20 cellular contexts compared by ENCODE assay signal in genomic region chr6:127090051-127090450, GRCh38. TPM values are rescaled to one million over a fixed set of nuclear protein-coding genes. Genes with fewer than 3 reads are reported as not detected.
A peak's percentile ranks its signal among the peaks of the same experiment; 100 is the strongest.
DNase-seq lines count a peak whose midpoint lies in the region; ATAC-seq and TF ChIP-seq lines count a peak whose summit lies in the region.
"Had no signal": no experiment of that assay in that cellular context is flagged by ENCODE, and none has a peak within 500 bp of the region (broad histone marks: within the 10 kb centered on the region; RNA-seq: fewer than 3 reads in every experiment).

No MANE protein-coding gene starts in this region.

- H3K36me3 Mint-ChIP-seq in WTC11: no peaks in the 10 kb centered on the region
- H3K36me3 Mint-ChIP-seq in progenitor cell of endocrine pancreas (ENCODE audit: insufficient read depth): no peaks in the 10 kb centered on the region
- H3K36me3 Mint-ChIP-seq: CD4-positive, CD25-positive, alpha-beta regulatory T cell; CD8-positive, alpha-beta memory T cell had no signal

- peak; percentile 28 for ATAC-seq in WTC11
- no peak for ATAC-seq in GM18861 (IDR thresholded peaks at IDR 0.05; ENCODE audit: unreplicated experiment)

- no peak for TF ChIP-seq CTCF in WTC11 (IDR thresholded peaks at IDR 0.05)
- no peak for TF ChIP-seq CTCF in progenitor cell of endocrine pancreas (IDR thresholded peaks at IDR 0.05; ENCODE audit: unreplicated experiment)

- CTCF ChIA-PET in WTC11 (lab: Charles Lee): no interaction called here

- H3K9me3 Mint-ChIP-seq in WTC11 (no peaks in the 10 kb centered on the region), progenitor cell of endocrine pancreas (ENCODE audit: low read depth) (no peaks in the 10 kb centered on the region)
- H3K9me3 Mint-ChIP-seq: CD8-positive, alpha-beta memory T cell; HFFc6 had no signal

- peaks cover 8% of the 10 kb centered on the region for H3K4me1 Mint-ChIP-seq in WTC11
- peaks cover 6% of the 10 kb centered on the region for H3K4me1 Mint-ChIP-seq in progenitor cell of endocrine pancreas (ENCODE audit: low read depth)
- H3K4me1 Mint-ChIP-seq: CD4-positive, CD25-positive, alpha-beta regulatory T cell; CD8-positive, alpha-beta memory T cell had no signal

- H3K27me3 Mint-ChIP-seq in WTC11 (ENCODE audit: low read depth) (no peaks in the 10 kb centered on the region), progenitor cell of endocrine pancreas (peaks cover 27% of the 10 kb centered on the region)
- H3K27me3 Mint-ChIP-seq: CD4-positive, CD25-positive, alpha-beta regulatory T cell had no signal

- no peak overlapping the region for H3K4me3 ChIP-seq in H7 (ENCODE audit: insufficient read depth, low read depth, low read length)
- H3K4me3 ChIP-seq: GM23248 had no signal

- H3K4me3 Mint-ChIP-seq in WTC11: no peak overlapping the region
- no peak overlapping the region for H3K4me3 Mint-ChIP-seq in progenitor cell of endocrine pancreas (ENCODE audit: low read depth)
- H3K4me3 Mint-ChIP-seq: CD4-positive, CD25-positive, alpha-beta regulatory T cell; CD8-positive, alpha-beta memory T cell; HFFc6 had no signal

- peak; percentile 1 for DNase-seq in H7
- DNase-seq in WTC11 (ENCODE audit: low spot score): no peak
- DNase-seq in foreskin melanocyte: peak; percentile 42
- DNase-seq in progenitor cell of endocrine pancreas (ENCODE audit: low spot score, unreplicated experiment): no peak
- no peak for DNase-seq in DMS153 (lab: John Stamatoyannopoulos, UW)
- no peak for DNase-seq in COLO668 (lab: John Stamatoyannopoulos, UW; ENCODE audit: unreplicated experiment)
- no peak for DNase-seq in NCI-H2029 treated with DMSO at 0.1 percent for 48 hours (lab: John Stamatoyannopoulos, UW)
- DNase-seq: BE2C; C1 segment of cervical spinal cord; CD4-positive, CD25-positive, alpha-beta regulatory T cell; CD8-positive, alpha-beta memory T cell; DMS79 treated with DMSO at 0.1 percent for 48 hours; GF-D8; GM23248; HCEC 1CT; HFFc6; Kasumi-1; KG1 had no signal

- H3K36me3 ChIP-seq in H7 (replicated peaks; ENCODE audit: control insufficient read depth, insufficient read depth, low read length): no peaks in the 10 kb centered on the region
- H3K36me3 ChIP-seq: BE2C had no signal

- H3K27ac Mint-ChIP-seq in WTC11: no peak overlapping the region
- H3K27ac Mint-ChIP-seq in progenitor cell of endocrine pancreas: peak overlapping the region; percentile 38
- H3K27ac Mint-ChIP-seq: CD4-positive, CD25-positive, alpha-beta regulatory T cell; CD8-positive, alpha-beta memory T cell; HFFc6 had no signal

- POLR2A ChIA-PET in WTC11 (lab: Charles Lee): no interaction called here

- no peaks in the 10 kb centered on the region for H3K27me3 ChIP-seq in H7 (ENCODE audit: control insufficient read depth, insufficient read depth, low read length)
- H3K27me3 ChIP-seq: BE2C had no signal

TF ChIP-seq in WTC11, 78 proteins besides CTCF, POLR2A, EP300 and RAD21:
- TF ChIP-seq ZNF138 (CRISPR knock-in tag; conservative IDR thresholded peaks at IDR 0.05) (no peak), MXD4 (CRISPR knock-in tag; IDR thresholded peaks at IDR 0.05; ENCODE audit: borderline replicate concordance) (no peak), EMX1 (CRISPR knock-in tag; IDR thresholded peaks at IDR 0.05) (no peak), ELF4 (CRISPR knock-in tag; IDR thresholded peaks at IDR 0.05; ENCODE audit: low read depth) (no peak), ETV6 (CRISPR knock-in tag; IDR thresholded peaks at IDR 0.05) (no peak), ARID4B (CRISPR knock-in tag; IDR thresholded peaks at IDR 0.05; ENCODE audit: borderline replicate concordance) (no peak), SMAD3 (CRISPR knock-in tag; IDR thresholded peaks at IDR 0.05; ENCODE audit: borderline replicate concordance) (no peak), GRHL2 (CRISPR knock-in tag; IDR thresholded peaks at IDR 0.05; ENCODE audit: insufficient replicate concordance, severe bottlenecking) (no peak), MAX (CRISPR knock-in tag; IDR thresholded peaks at IDR 0.05) (no peak), TEAD1 (CRISPR knock-in tag; IDR thresholded peaks at IDR 0.05) (no peak), ZNF416 (CRISPR knock-in tag; IDR thresholded peaks at IDR 0.05) (no peak)
- TF ChIP-seq, protein P1, sequence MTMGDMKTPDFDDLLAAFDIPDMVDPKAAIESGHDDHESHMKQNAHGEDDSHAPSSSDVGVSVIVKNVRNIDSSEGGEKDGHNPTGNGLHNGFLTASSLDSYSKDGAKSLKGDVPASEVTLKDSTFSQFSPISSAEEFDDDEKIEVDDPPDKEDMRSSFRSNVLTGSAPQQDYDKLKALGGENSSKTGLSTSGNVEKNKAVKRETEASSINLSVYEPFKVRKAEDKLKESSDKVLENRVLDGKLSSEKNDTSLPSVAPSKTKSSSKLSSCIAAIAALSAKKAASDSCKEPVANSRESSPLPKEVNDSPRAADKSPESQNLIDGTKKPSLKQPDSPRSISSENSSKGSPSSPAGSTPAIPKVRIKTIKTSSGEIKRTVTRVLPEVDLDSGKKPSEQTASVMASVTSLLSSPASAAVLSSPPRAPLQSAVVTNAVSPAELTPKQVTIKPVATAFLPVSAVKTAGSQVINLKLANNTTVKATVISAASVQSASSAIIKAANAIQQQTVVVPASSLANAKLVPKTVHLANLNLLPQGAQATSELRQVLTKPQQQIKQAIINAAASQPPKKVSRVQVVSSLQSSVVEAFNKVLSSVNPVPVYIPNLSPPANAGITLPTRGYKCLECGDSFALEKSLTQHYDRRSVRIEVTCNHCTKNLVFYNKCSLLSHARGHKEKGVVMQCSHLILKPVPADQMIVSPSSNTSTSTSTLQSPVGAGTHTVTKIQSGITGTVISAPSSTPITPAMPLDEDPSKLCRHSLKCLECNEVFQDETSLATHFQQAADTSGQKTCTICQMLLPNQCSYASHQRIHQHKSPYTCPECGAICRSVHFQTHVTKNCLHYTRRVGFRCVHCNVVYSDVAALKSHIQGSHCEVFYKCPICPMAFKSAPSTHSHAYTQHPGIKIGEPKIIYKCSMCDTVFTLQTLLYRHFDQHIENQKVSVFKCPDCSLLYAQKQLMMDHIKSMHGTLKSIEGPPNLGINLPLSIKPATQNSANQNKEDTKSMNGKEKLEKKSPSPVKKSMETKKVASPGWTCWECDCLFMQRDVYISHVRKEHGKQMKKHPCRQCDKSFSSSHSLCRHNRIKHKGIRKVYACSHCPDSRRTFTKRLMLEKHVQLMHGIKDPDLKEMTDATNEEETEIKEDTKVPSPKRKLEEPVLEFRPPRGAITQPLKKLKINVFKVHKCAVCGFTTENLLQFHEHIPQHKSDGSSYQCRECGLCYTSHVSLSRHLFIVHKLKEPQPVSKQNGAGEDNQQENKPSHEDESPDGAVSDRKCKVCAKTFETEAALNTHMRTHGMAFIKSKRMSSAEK (CRISPR knock-in tag; IDR thresholded peaks at IDR 0.05; ENCODE audit: borderline replicate concordance): no peak

RNA-seq across cellular contexts. Expression of gene RSPO3, which starts 28.4 kb away (rescaled TPM):
- not detected in 2 replicates for total RNA-seq in H7 (2014; rRNA removed; shearing (Covaris generic))
- 0.14 TPM in 1 of 3 replicates, not detected in the others for total RNA-seq in WTC11 (2021)
- 0.36 and 0.43 TPM in 2 replicates for total RNA-seq in progenitor cell of endocrine pancreas
- total RNA-seq: A172; CD4-positive, CD25-positive, alpha-beta regulatory T cell; CD8-positive, alpha-beta memory T cell; HFFc6 had no signal

Comparison
In these comparisons a context has a peak if more than half of its experiments do, and no peak if none do; other contexts are left out.
1. DNase-seq: peak in H7 (single experiment) and foreskin melanocyte (single experiment); none in WTC11 (single experiment), progenitor cell of endocrine pancreas (single experiment), DMS153 (single experiment), COLO668 (single experiment) and NCI-H2029 treated with DMSO at 0.1 percent for 48 hours (single experiment).